In the genomic region with DNA sequence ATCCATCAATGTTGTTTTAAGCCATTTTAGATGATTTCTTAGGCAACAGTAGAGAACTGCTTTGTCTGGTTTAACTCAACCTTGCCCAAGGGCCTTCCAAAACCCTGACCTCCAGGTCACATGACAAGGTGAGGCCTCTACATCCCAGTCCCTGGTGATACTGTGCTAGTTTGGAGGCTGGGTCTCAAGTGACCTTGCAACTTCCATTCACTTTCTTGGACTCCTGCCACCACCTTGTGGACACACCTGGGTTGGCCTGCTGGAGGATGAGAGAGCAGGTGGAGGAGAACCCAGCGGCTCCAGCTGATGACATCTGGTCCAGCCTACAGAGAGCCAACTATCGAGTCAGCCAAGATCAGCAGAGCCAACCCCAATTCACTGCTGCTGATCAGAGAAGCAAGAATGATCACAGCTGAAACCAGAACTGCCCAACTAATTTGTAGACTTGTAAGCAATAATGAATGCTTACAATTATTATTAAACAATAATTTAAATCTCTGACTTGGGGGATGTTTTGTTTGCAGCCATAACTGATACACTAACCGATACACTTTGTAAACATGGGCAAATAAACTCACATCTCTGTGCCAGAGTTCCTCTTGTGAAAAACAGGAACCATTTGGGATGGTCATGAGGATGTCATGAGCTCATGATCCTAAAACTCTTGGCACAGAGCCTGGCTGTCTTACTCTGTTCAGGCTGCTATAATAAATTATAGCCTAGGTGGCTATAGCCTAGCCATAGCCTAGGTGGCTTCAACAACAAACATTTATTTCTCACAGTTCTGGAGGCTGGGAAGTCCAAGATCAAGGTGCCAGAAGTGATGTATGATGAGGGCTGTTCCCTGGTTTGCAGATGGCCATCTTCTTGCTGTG, we compare ENCODE assay signal across 8 cellular contexts. TPM values are rescaled to one million over a fixed set of nuclear protein-coding genes. Genes with fewer than 3 reads are reported as not detected.
DNase-seq lines count a peak whose midpoint lies in the region; ATAC-seq and TF ChIP-seq lines count a peak whose summit lies in the region.

No MANE protein-coding gene starts in this region.

- H3K27me3 Mint-ChIP-seq in Caco-2 (ENCODE audit: insufficient read depth, unreplicated experiment) (no peaks in the 10 kb centered on the region), nephron progenitor cell (ENCODE audit: low read depth, poor library complexity) (peaks cover 6% of the 10 kb centered on the region)
- no peaks in the 10 kb centered on the region for H3K27me3 Mint-ChIP-seq in activated CD8-positive, alpha-beta T cell treated with anti-CD3 and anti-CD28 coated beads, Interleukin-2, amount 10 ng/mL, durations not matched to agents 7 days and 5 days (ENCODE audit: low read depth)

- H3K36me3 Mint-ChIP-seq in Caco-2 (ENCODE audit: insufficient read depth, unreplicated experiment), result no peaks in the 10 kb centered on the region
- H3K36me3 Mint-ChIP-seq in activated CD8-positive, alpha-beta T cell treated with anti-CD3 and anti-CD28 coated beads, Interleukin-2, amount 10 ng/mL, durations not matched to agents 7 days and 5 days (ENCODE audit: low read depth), result peaks cover under 1% of the 10 kb centered on the region
- no peaks in the 10 kb centered on the region for H3K36me3 Mint-ChIP-seq in nephron progenitor cell (ENCODE audit: low read depth)

- H3K36me3 ChIP-seq in Caco-2 (ENCODE audit: control insufficient read depth, insufficient read depth, low read length), result no peaks in the 10 kb centered on the region

- TF ChIP-seq CTCF in Caco-2 (IDR thresholded peaks at IDR 0.05; ENCODE audit: insufficient read depth in 1 of 2, low read depth in 1 of 2, low read length in 1 of 2, severe bottlenecking in 1 of 2, unreplicated experiment in 1 of 2), result peak in 1 of 2 experiments; percentile 47
- TF ChIP-seq CTCF in nephron progenitor cell (IDR thresholded peaks at IDR 0.05), result no peak

- no peak overlapping the region for H3K27ac Mint-ChIP-seq in Caco-2 (ENCODE audit: unreplicated experiment)
- peak overlapping the region; percentile 74 for H3K27ac Mint-ChIP-seq in activated CD8-positive, alpha-beta T cell treated with anti-CD3 and anti-CD28 coated beads, Interleukin-2, amount 10 ng/mL, durations not matched to agents 7 days and 5 days
- no peak overlapping the region for H3K27ac Mint-ChIP-seq in nephron progenitor cell

- no peak overlapping the region for H3K4me3 Mint-ChIP-seq in Caco-2 (ENCODE audit: unreplicated experiment)
- no peak overlapping the region for H3K4me3 Mint-ChIP-seq in activated CD8-positive, alpha-beta T cell treated with anti-CD3 and anti-CD28 coated beads, Interleukin-2, amount 10 ng/mL, durations not matched to agents 7 days and 5 days
- H3K4me3 Mint-ChIP-seq in nephron progenitor cell, result no peak overlapping the region

- POLR2A ChIA-PET in Caco-2 (lab: Charles Lee), result no interaction called here
- POLR2A ChIA-PET in activated CD8-positive, alpha-beta T cell treated with anti-CD3 and anti-CD28 coated beads, Interleukin-2, amount 10 ng/mL, durations not matched to agents 7 days and 5 days (lab: Charles Lee), result interaction anchor here (1.3 kb wide), 1 partner anchor 63 kb away, joined by 4 read pairs; a partner anchor contains a TSS

- intact Hi-C loops in Caco-2 (cut with micrococcal nuclease; ENCODE audit: unreplicated experiment), result no loop called here

- peaks cover 15% of the 10 kb centered on the region for H3K4me1 ChIP-seq in Caco-2

- ATAC-seq in activated CD8-positive, alpha-beta T cell treated with anti-CD3 and anti-CD28 coated beads, Interleukin-2, amount 10 ng/mL, durations not matched to agents 7 days and 5 days, result no peak
- ATAC-seq in left lobe of liver, result peak; percentile 8
- ATAC-seq in HG03432 (IDR thresholded peaks at IDR 0.05; ENCODE audit: unreplicated experiment), result no peak
- ATAC-seq in GM21576 (IDR thresholded peaks at IDR 0.05; ENCODE audit: unreplicated experiment), result no peak

- H3K9me3 Mint-ChIP-seq in Caco-2 (ENCODE audit: unreplicated experiment) (peaks cover 20% of the 10 kb centered on the region), nephron progenitor cell (peaks cover 32% of the 10 kb centered on the region)
- peaks cover 11% of the 10 kb centered on the region for H3K9me3 Mint-ChIP-seq in activated CD8-positive, alpha-beta T cell treated with anti-CD3 and anti-CD28 coated beads, Interleukin-2, amount 10 ng/mL, durations not matched to agents 7 days and 5 days (ENCODE audit: insufficient read depth)

- no peaks in the 10 kb centered on the region; the same call in 1 of the 2 replicates for H3K27me3 ChIP-seq in Caco-2 (replicated peaks; ENCODE audit: control insufficient read depth, insufficient read depth, low read length)

- BruUV-seq in Caco-2 (replicated peaks; lab: Mats Ljungman, UMichigan), result no TSS peak

- H3K4me3 ChIP-seq in Caco-2 (ENCODE audit: low read depth, low read length), result no peak overlapping the region

- DNase-seq in Caco-2 (peak; percentile 47 to 62), HT-29 (ENCODE audit: low spot score) (peak; percentile 47), left lobe of liver (ENCODE audit: low spot score) (no peak), EL (no peak), nephron progenitor cell (no peak)
- peak; percentile 72 for DNase-seq in activated CD8-positive, alpha-beta T cell treated with anti-CD3 and anti-CD28 coated beads, Interleukin-2, amount 10 ng/mL, durations not matched to agents 7 days and 5 days

- CTCF ChIA-PET in Caco-2 (lab: Charles Lee), result interaction anchor here (0.6 to 1.3 kb wide), 3 partner anchors 76 to 150 kb away, joined by 3 to 7 read pairs (median 3); no protein-coding TSS in a partner anchor
- CTCF ChIA-PET in activated CD8-positive, alpha-beta T cell treated with anti-CD3 and anti-CD28 coated beads, Interleukin-2, amount 10 ng/mL, durations not matched to agents 7 days and 5 days (lab: Charles Lee), result interaction anchor here (0.6 to 6.6 kb wide), 16 partner anchors 10 to 252 kb away, joined by 3 to 64 read pairs (median 4); a partner anchor contains a TSS

- peaks cover 16% of the 10 kb centered on the region for H3K4me1 Mint-ChIP-seq in Caco-2 (ENCODE audit: low read depth, unreplicated experiment)
- H3K4me1 Mint-ChIP-seq in activated CD8-positive, alpha-beta T cell treated with anti-CD3 and anti-CD28 coated beads, Interleukin-2, amount 10 ng/mL, durations not matched to agents 7 days and 5 days (ENCODE audit: low read depth), result peaks cover 49% of the 10 kb centered on the region
- H3K4me1 Mint-ChIP-seq in nephron progenitor cell, result no peaks in the 10 kb centered on the region

- peaks cover 16% of the 10 kb centered on the region; the same call in 1 of the 2 replicates for H3K9me3 ChIP-seq in Caco-2

RNA-seq across cellular contexts. Expression of a gene that starts 11.5 kb away (rescaled TPM):
- not detected in 2 replicates for total RNA-seq in Caco-2 (2022)
- total RNA-seq in HT-29 (2014; rRNA removed; shearing (Covaris generic)), result not detected in 2 replicates
- total RNA-seq in activated CD8-positive, alpha-beta T cell treated with anti-CD3 and anti-CD28 coated beads, Interleukin-2, amount 10 ng/mL, durations not matched to agents 7 days and 5 days, result not detected
- total RNA-seq in left lobe of liver, result not detected

RNA-seq across cellular contexts. Expression of a gene that starts 31.7 kb away (rescaled TPM):
- 172 and 197 TPM in 2 replicates for total RNA-seq in Caco-2 (2022)
- 475 and 478 TPM in 2 replicates for total RNA-seq in HT-29 (2014; rRNA removed; shearing (Covaris generic))
- total RNA-seq in activated CD8-positive, alpha-beta T cell treated with anti-CD3 and anti-CD28 coated beads, Interleukin-2, amount 10 ng/mL, durations not matched to agents 7 days and 5 days, result 10 to 100 TPM; 25.5 to 25.9 TPM
- total RNA-seq in left lobe of liver, result 103 TPM

RNA-seq across cellular contexts. Expression of a gene that starts 51.7 kb away (rescaled TPM):
- total RNA-seq in Caco-2 (2022), result 105 and 108 TPM in 2 replicates
- total RNA-seq in HT-29 (2014; rRNA removed; shearing (Covaris generic)), result 218 and 226 TPM in 2 replicates
- 100 to 1,000 TPM; 125 to 138 TPM for total RNA-seq in activated CD8-positive, alpha-beta T cell treated with anti-CD3 and anti-CD28 coated beads, Interleukin-2, amount 10 ng/mL, durations not matched to agents 7 days and 5 days
- 91.7 TPM for total RNA-seq in left lobe of liver

Comparison
In these comparisons a context has a peak if more than half of its experiments do, and no peak if none do; other contexts are left out.
1. DNase-seq: peak in Caco-2 (2 of 2), HT-29 (single experiment) and activated CD8-positive, alpha-beta T cell treated with anti-CD3 and anti-CD28 coated beads, Interleukin-2, amount 10 ng/mL, durations not matched to agents 7 days and 5 days (single experiment); none in left lobe of liver (single experiment), EL (single experiment) and nephron progenitor cell (single experiment).